9 cellular contexts compared by ENCODE assay signal in genomic region chr17:71864754-71865153, GRCh38.
"Had no signal": no experiment of that assay in that cellular context is flagged by ENCODE, and none has a peak within 500 bp of the region (broad histone marks: within the 10 kb centered on the region; RNA-seq: fewer than 3 reads in every experiment).

No MANE protein-coding gene starts in this region.

- H3K4me2 ChIP-seq: KMS-11 had no signal

- H3K9ac ChIP-seq: KMS-11 had no signal

- H3K27ac Mint-ChIP-seq: IgD-negative memory B cell had no signal

- H3K36me3 Mint-ChIP-seq: IgD-negative memory B cell had no signal

- ATAC-seq: HepG2, K562 had no signal

- H3K4me3 Mint-ChIP-seq: IgD-negative memory B cell had no signal

- DNase-seq: IMR-90, KBM-7, KG1 had no signal

- H3K4me3 ChIP-seq: K562 had no signal

- H3K27me3 Mint-ChIP-seq: IgD-negative memory B cell had no signal

- FAIRE-seq: HepG2, HTR-8/SVneo, K562 had no signal

- H3K4me1 Mint-ChIP-seq: IgD-negative memory B cell had no signal

- H3K27ac ChIP-seq: HL-60, KMS-11 had no signal
